26 cellular contexts compared by ENCODE assay signal in the genomic region with DNA sequence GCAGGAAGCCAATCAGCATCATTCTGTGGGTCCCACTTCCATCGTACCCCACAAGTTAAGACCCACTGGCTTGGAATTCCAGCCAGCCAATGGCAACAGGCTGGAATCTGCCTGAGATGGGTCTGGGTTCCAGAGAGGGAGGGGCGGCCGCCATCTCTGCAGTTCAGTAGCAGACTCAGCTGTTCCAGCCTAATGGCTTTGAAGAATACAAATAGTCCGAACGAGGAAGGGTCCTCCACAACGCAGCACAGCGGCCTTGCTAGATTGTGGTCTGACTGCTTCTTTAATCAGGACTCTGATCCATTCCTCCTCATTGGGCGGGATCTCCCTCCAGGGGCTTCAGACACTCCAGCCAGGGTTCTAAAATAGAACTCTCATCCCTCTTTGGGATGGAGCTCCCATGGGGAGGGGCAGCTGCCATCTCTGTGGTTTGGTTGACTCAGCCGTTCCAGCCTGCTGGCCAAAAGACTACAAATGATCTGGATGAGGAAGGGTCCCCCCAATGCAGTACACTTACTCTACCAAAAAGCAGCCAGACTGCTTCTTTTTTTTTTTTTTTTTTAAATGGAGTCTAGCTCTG.
"Had no signal": no experiment of that assay in that cellular context is flagged by ENCODE, and none has a peak within 500 bp of the region (broad histone marks: within the 10 kb centered on the region; RNA-seq: fewer than 3 reads in every experiment).

No MANE protein-coding gene starts in this region.

- H3K9me3 ChIP-seq: left ventricle myocardium inferior, mucosa of descending colon, ovary, right atrium auricular region, sigmoid colon, vagina had no signal

- H3K9me3 Mint-ChIP-seq: natural killer cell; stimulated activated memory B cell treated with anti-CD40 and anti-IgM and Interleukin-4, amounts not matched to agents 10 μg/mL and 1 μg/mL and 100 μg/mL, for 72 hours; stimulated activated naive CD8-positive, alpha-beta T cell treated with anti-CD3 and anti-CD28 coated beads, Interleukin-15, amount 100 ng/mL, for 72 hours; type B pancreatic cell had no signal

- DNase-seq: hypothalamus; immature natural killer cell; left ventricle myocardium inferior; midbrain; mucosa of descending colon; naive B cell; natural killer cell; nephron progenitor cell; ovary; sigmoid colon; stimulated activated CD4-positive, alpha-beta T cell treated with anti-CD3 and anti-CD28 coated beads, Interleukin-1b, Interleukin-23, amount 100 ng/mL, for 48 hours; stimulated activated CD4-positive, alpha-beta T cell treated with anti-CD3 and anti-CD28 coated beads, Interleukin-2, amount 100 ng/mL, for 48 hours; stimulated activated CD4-positive, alpha-beta T cell treated with anti-CD3 and anti-CD28 coated beads, Interleukin-4, amount 100 ng/mL, for 4 hours; stimulated activated CD8-positive, alpha-beta memory T cell treated with anti-CD3 and anti-CD28 coated beads, Interleukin-4, amount 100 ng/mL, for 48 hours; stimulated activated naive CD4-positive, alpha-beta T cell treated with Interleukin-2 at 50 U/mL for 16 hours; stimulated activated naive CD8-positive, alpha-beta T cell treated with anti-CD3 and anti-CD28 coated beads, Interleukin-15, amount 100 ng/mL, for 72 hours; substantia nigra had no signal

- H2AFZ ChIP-seq: neural progenitor cell had no signal

- H3K36me3 Mint-ChIP-seq: immature natural killer cell; naive B cell; natural killer cell; neural progenitor cell; stimulated activated memory B cell treated with anti-CD40 and anti-IgM and Interleukin-4, amounts not matched to agents 10 μg/mL and 1 μg/mL and 100 μg/mL, for 72 hours; type B pancreatic cell had no signal

- H3K36me3 ChIP-seq: left ventricle myocardium inferior, neural progenitor cell, ovary, right atrium auricular region, sigmoid colon, tibial nerve, vagina had no signal

- H3K4me3 ChIP-seq: left ventricle myocardium inferior, lung, mucosa of descending colon, neural progenitor cell, ovary, right atrium auricular region, sigmoid colon, smooth muscle cell, tibial nerve, vagina had no signal

- ATAC-seq: mucosa of descending colon; natural killer cell; stimulated activated memory B cell treated with anti-CD40 and anti-IgM and Interleukin-4, amounts not matched to agents 10 μg/mL and 1 μg/mL and 100 μg/mL, for 72 hours; stimulated activated naive CD8-positive, alpha-beta T cell treated with anti-CD3 and anti-CD28 coated beads, Interleukin-15, amount 100 ng/mL, for 72 hours had no signal

- H3K4me1 Mint-ChIP-seq: immature natural killer cell; naive B cell; natural killer cell; nephron progenitor cell; neural progenitor cell; stimulated activated memory B cell treated with anti-CD40 and anti-IgM and Interleukin-4, amounts not matched to agents 10 μg/mL and 1 μg/mL and 100 μg/mL, for 72 hours; stimulated activated naive CD8-positive, alpha-beta T cell treated with anti-CD3 and anti-CD28 coated beads, Interleukin-15, amount 100 ng/mL, for 72 hours had no signal

- H3K27ac ChIP-seq: left ventricle myocardium inferior, neural progenitor cell, ovary, right atrium auricular region, sigmoid colon, tibial nerve, vagina had no signal

- H3K27ac Mint-ChIP-seq: immature natural killer cell; naive B cell; natural killer cell; nephron progenitor cell; neural progenitor cell; progenitor cell of endocrine pancreas; stimulated activated memory B cell treated with anti-CD40 and anti-IgM and Interleukin-4, amounts not matched to agents 10 μg/mL and 1 μg/mL and 100 μg/mL, for 72 hours; stimulated activated naive CD8-positive, alpha-beta T cell treated with anti-CD3 and anti-CD28 coated beads, Interleukin-15, amount 100 ng/mL, for 72 hours; type B pancreatic cell had no signal

- H3K9ac ChIP-seq: neural progenitor cell had no signal

- H3K27me3 ChIP-seq: ovary, right atrium auricular region, vagina had no signal

- H3K4me3 Mint-ChIP-seq: immature natural killer cell; naive B cell; natural killer cell; nephron progenitor cell; neural progenitor cell; stimulated activated memory B cell treated with anti-CD40 and anti-IgM and Interleukin-4, amounts not matched to agents 10 μg/mL and 1 μg/mL and 100 μg/mL, for 72 hours; stimulated activated naive CD8-positive, alpha-beta T cell treated with anti-CD3 and anti-CD28 coated beads, Interleukin-15, amount 100 ng/mL, for 72 hours; type B pancreatic cell had no signal

- H3K4me2 ChIP-seq: neural progenitor cell, smooth muscle cell had no signal

- H3K4me1 ChIP-seq: left ventricle myocardium inferior, neural progenitor cell, right atrium auricular region, sigmoid colon, tibial nerve, vagina had no signal
